In genomic region chr15:66844041-66844746, GRCh38 we compare ENCODE assay signal across 21 cellular contexts.
A peak's percentile ranks its signal among the peaks of the same experiment; 100 is the strongest.
DNase-seq lines count a peak whose midpoint lies in the region; ATAC-seq, FAIRE-seq and TF ChIP-seq lines count a peak whose summit lies in the region.
"Had no signal": no experiment of that assay in that cellular context is flagged by ENCODE, and none has a peak within 500 bp of the region (broad histone marks: within the 10 kb centered on the region; RNA-seq: fewer than 3 reads in every experiment).

No MANE protein-coding gene starts in this region.

- peak overlapping the region; percentile 21 for H3K4me3 Mint-ChIP-seq in neural progenitor cell
- H3K4me3 Mint-ChIP-seq: activated CD8-positive, alpha-beta memory T cell treated with anti-CD3 and anti-CD28 coated beads, Interleukin-2, amount 10 ng/mL, durations not matched to agents 7 days and 5 days had no signal

- CTCF ChIA-PET in HepG2 (lab: Yijun Ruan, JAX; ENCODE audit: low intra/inter-chr PET ratio, low total read pairs) = no interaction called here

- H3K79me2 ChIP-seq in HepG2 (ENCODE audit: insufficient read depth, low read length) (no peaks in the 10 kb centered on the region), neural progenitor cell (ENCODE audit: low read depth) (no peaks in the 10 kb centered on the region), Karpas-422 (ENCODE audit: low read length) (no peaks in the 10 kb centered on the region)

- H3K27ac ChIP-seq in HepG2 (ENCODE audit: extremely low read length, insufficient read depth, low read length) (no peak overlapping the region), right lobe of liver (no peak overlapping the region), coronary artery (peak overlapping the region; percentile 91 to 98), neural progenitor cell (no peak overlapping the region), vagina (peak overlapping the region; percentile 89), Karpas-422 (ENCODE audit: low read length) (no peak overlapping the region)
- H3K27ac ChIP-seq: PC-9 had no signal

- DNase-seq in HepG2 (ENCODE audit: low spot score) = no peak
- no peak for DNase-seq in right lobe of liver
- no peak for DNase-seq in coronary artery (ENCODE audit: low spot score)
- no peak for DNase-seq in neural progenitor cell (ENCODE audit: low spot score)
- no peak for DNase-seq in vagina (ENCODE audit: extremely low spot score in 2 of 2)
- no peak for DNase-seq in Karpas-422
- no peak for DNase-seq in medulla oblongata (ENCODE audit: extremely low spot score)
- DNase-seq: activated CD4-positive, alpha-beta T cell treated with anti-CD3 and anti-CD28 coated beads for 1 hour; activated CD8-positive, alpha-beta memory T cell treated with anti-CD3 and anti-CD28 coated beads, Interleukin-2, amount 10 ng/mL, durations not matched to agents 7 days and 5 days; amygdala; CD8-positive, alpha-beta T cell; cerebellar nuclear complex; DMS79; effector CD8-positive, alpha-beta T cell; glutamatergic neuron; left ventricle myocardium superior; MG63; NCI-H146; PC-9 had no signal

- H3K27me3 ChIP-seq in HepG2 (ENCODE audit: control insufficient read depth in 1 of 2, insufficient read depth in 2 of 2, low read length in 2 of 2) (peaks cover 8 to 36% of the 10 kb centered on the region in 2 experiments), right lobe of liver (no peaks in the 10 kb centered on the region), neural progenitor cell (peaks cover 49% of the 10 kb centered on the region), vagina (no peaks in the 10 kb centered on the region), Karpas-422 (ENCODE audit: low read length) (no peaks in the 10 kb centered on the region)
- H3K27me3 ChIP-seq: MG63 had no signal

- no peak for TF ChIP-seq RAD21 in HepG2 (CRISPR knock-in tag; IDR thresholded peaks at IDR 0.05)

- H4K20me1 ChIP-seq in HepG2 (ENCODE audit: insufficient read depth, low read length) (peaks cover 3% of the 10 kb centered on the region; the same call in 1 of the 2 replicates), neural progenitor cell (ENCODE audit: low read depth) (peaks cover 6% of the 10 kb centered on the region), Karpas-422 (ENCODE audit: insufficient read depth, low read depth, low read length) (no peaks in the 10 kb centered on the region)

- no peak for TF ChIP-seq EP300 in HepG2 (IDR thresholded peaks at IDR 0.05; ENCODE audit: low read depth in 2 of 2, low read length in 2 of 2)
- no peak for TF ChIP-seq EP300 in HepG2 (CRISPR knock-in tag; IDR thresholded peaks at IDR 0.05; ENCODE audit: borderline replicate concordance)

- peaks cover 4% of the 10 kb centered on the region for H3K27me3 Mint-ChIP-seq in neural progenitor cell (ENCODE audit: insufficient read depth, low read depth)

- in situ Hi-C loops in HepG2 (cut with HindIII; ENCODE audit: extremely low pct_ligation_motif_present, low pct_unique_long_range_greater_than_20kb) = loop anchor here (5.0 to 10.0 kb wide), 2 partner anchors 59 to 142 kb away; partner anchors contain the start of gene SMAD6

- no peaks in the 10 kb centered on the region for H3K36me3 ChIP-seq in HepG2 (replicated peaks in 1 of 2; ENCODE audit: control insufficient read depth in 1 of 2, insufficient read depth in 2 of 2, low read length in 2 of 2)
- H3K36me3 ChIP-seq in right lobe of liver = no peaks in the 10 kb centered on the region
- H3K36me3 ChIP-seq in neural progenitor cell = no peaks in the 10 kb centered on the region
- H3K36me3 ChIP-seq in vagina = no peaks in the 10 kb centered on the region
- no peaks in the 10 kb centered on the region for H3K36me3 ChIP-seq in Karpas-422 (ENCODE audit: insufficient read depth, low read length)
- H3K36me3 ChIP-seq: spleen had no signal

- H3K9ac ChIP-seq in HepG2 (ENCODE audit: insufficient read depth, low read depth, low read length) (no peak overlapping the region), neural progenitor cell (no peak overlapping the region), Karpas-422 (ENCODE audit: low read length) (no peak overlapping the region)

- peaks cover 19% of the 10 kb centered on the region for H3K4me1 Mint-ChIP-seq in neural progenitor cell
- H3K4me1 Mint-ChIP-seq: activated CD8-positive, alpha-beta memory T cell treated with anti-CD3 and anti-CD28 coated beads, Interleukin-2, amount 10 ng/mL, durations not matched to agents 7 days and 5 days had no signal

- no peaks in the 10 kb centered on the region for H3K9me2 ChIP-seq in Karpas-422 (replicated peaks; ENCODE audit: insufficient read depth, low read length)

- H3F3A ChIP-seq in neural progenitor cell (ENCODE audit: low read depth) = peaks cover 16% of the 10 kb centered on the region

- H3K9me3 ChIP-seq in HepG2 (ENCODE audit: low read length) (no peaks in the 10 kb centered on the region), right lobe of liver (no peaks in the 10 kb centered on the region), neural progenitor cell (ENCODE audit: low read depth) (no peaks in the 10 kb centered on the region), vagina (no peaks in the 10 kb centered on the region), Karpas-422 (ENCODE audit: low read length) (no peaks in the 10 kb centered on the region)
- H3K9me3 ChIP-seq: MG63, spleen had no signal

- intact Hi-C loops in HepG2 (cut with micrococcal nuclease; ENCODE audit: unreplicated experiment) = loop anchor here (5.0 kb wide), 1 partner anchor 142 kb away; the partner anchor contains the start of gene SMAD6
- intact Hi-C loops in right lobe of liver (cut with DNase I) = loop anchor here in 1 of 2 donors (10.0 kb wide), 1 partner anchor 59 kb away; no protein-coding TSS in a partner anchor
- intact Hi-C loops in vagina (cut with DNase I) = no loop called here

- no peak for TF ChIP-seq CTCF in HepG2 (CRISPR knock-in tag; IDR thresholded peaks at IDR 0.05)
- TF ChIP-seq CTCF in right lobe of liver (IDR thresholded peaks at IDR 0.05) = no peak
- TF ChIP-seq CTCF in coronary artery (IDR thresholded peaks at IDR 0.05) = no peak
- TF ChIP-seq CTCF in neural progenitor cell (IDR thresholded peaks at IDR 0.05) = no peak
- TF ChIP-seq CTCF in vagina (IDR thresholded peaks at IDR 0.05) = no peak

- no peak overlapping the region for H3K4me2 ChIP-seq in HepG2 (ENCODE audit: low read depth, low read length)
- H3K4me2 ChIP-seq in neural progenitor cell = no peak overlapping the region
- H3K4me2 ChIP-seq in Karpas-422 (ENCODE audit: low read depth, low read length, poor library complexity, severe bottlenecking) = no peak overlapping the region

- POLR2A ChIA-PET in HepG2 (lab: Yijun Ruan, JAX) = no interaction called here

- no peak for FAIRE-seq in HepG2 (lab: Jason Lieb, UNC)

- no TSS peak for BruUV-seq in HepG2 (replicated peaks; lab: Mats Ljungman, UMichigan)

- no peaks in the 10 kb centered on the region for H3K36me3 Mint-ChIP-seq in neural progenitor cell
- H3K36me3 Mint-ChIP-seq: activated CD8-positive, alpha-beta memory T cell treated with anti-CD3 and anti-CD28 coated beads, Interleukin-2, amount 10 ng/mL, durations not matched to agents 7 days and 5 days; CD8-positive, alpha-beta T cell had no signal

- H3K4me1 ChIP-seq in HepG2 (ENCODE audit: insufficient read depth, low read length) (peaks cover 37% of the 10 kb centered on the region), right lobe of liver (peaks cover 0 to 10% (median 0%) of the 10 kb centered on the region in 4 donors), neural progenitor cell (peaks cover 7% of the 10 kb centered on the region), vagina (peaks cover 49% of the 10 kb centered on the region), Karpas-422 (ENCODE audit: low read length) (no peaks in the 10 kb centered on the region)

- H3K27ac Mint-ChIP-seq in neural progenitor cell = no peak overlapping the region
- H3K27ac Mint-ChIP-seq: activated CD8-positive, alpha-beta memory T cell treated with anti-CD3 and anti-CD28 coated beads, Interleukin-2, amount 10 ng/mL, durations not matched to agents 7 days and 5 days; CD8-positive, alpha-beta T cell had no signal

- H3K9me3 Mint-ChIP-seq in neural progenitor cell = no peaks in the 10 kb centered on the region
- H3K9me3 Mint-ChIP-seq: CD8-positive, alpha-beta T cell had no signal

- H3K4me3 ChIP-seq in HepG2 (replicated peaks in 1 of 3; ENCODE audit: insufficient read depth in 1 of 3, low read depth in 2 of 3, low read length in 3 of 3) (no peak overlapping the region), right lobe of liver (no peak overlapping the region), coronary artery (no peak overlapping the region), neural progenitor cell (no peak overlapping the region), vagina (no peak overlapping the region), Karpas-422 (ENCODE audit: low read length) (no peak overlapping the region)
- H3K4me3 ChIP-seq: PC-9, spleen had no signal

- TF ChIP-seq POLR2A in HepG2 (IDR thresholded peaks at IDR 0.05; ENCODE audit: insufficient read depth in 1 of 2, low read depth in 2 of 2, low read length in 2 of 2) (no peak), right lobe of liver (IDR thresholded peaks at IDR 0.05) (no peak), vagina (IDR thresholded peaks at IDR 0.05) (no peak)

- H2AFZ ChIP-seq in HepG2 (ENCODE audit: low read length) = no peak overlapping the region
- H2AFZ ChIP-seq in neural progenitor cell (replicated peaks) = no peak overlapping the region
- H2AFZ ChIP-seq in Karpas-422 (ENCODE audit: low read length) = no peak overlapping the region
- H2AFZ ChIP-seq: PC-9 had no signal

- WGBS in HepG2 (ENCODE audit: low lambda C conversion rate) = 68% methylated on average over 5 of the region's 8 CpGs
- WGBS in right lobe of liver (ENCODE audit: insufficient coverage, low coverage, low lambda C conversion rate, missing lambda C conversion rate) = no CpG with 5 or more reads among the region's 8 CpGs

- no peak for ATAC-seq in HepG2
- ATAC-seq in right lobe of liver = no peak
- no peak for ATAC-seq in HG03439 (IDR thresholded peaks at IDR 0.05; ENCODE audit: unreplicated experiment)
- ATAC-seq: activated CD8-positive, alpha-beta memory T cell treated with anti-CD3 and anti-CD28 coated beads, Interleukin-2, amount 10 ng/mL, durations not matched to agents 7 days and 5 days; CD8-positive, alpha-beta T cell; left ventricle myocardium superior had no signal

TF ChIP-seq in HepG2, 621 proteins besides CTCF, POLR2A, EP300 and RAD21 (continues in another document):
- no peak for TF ChIP-seq ZSCAN9 (CRISPR knock-in tag; IDR thresholded peaks at IDR 0.05; ENCODE audit: borderline replicate concordance)

Comparison
In these comparisons a context has a peak if more than half of its experiments do, and no peak if none do; other contexts are left out.
1. H3K27ac ChIP-seq: peak in coronary artery (2 of 2) and vagina (single experiment); none in HepG2 (single experiment), right lobe of liver (0 of 3), neural progenitor cell (single experiment) and Karpas-422 (single experiment).